ENCODE assay signal across 18 cellular contexts in genomic region chr5:131608597-131608996, GRCh38. TPM values are rescaled to one million over a fixed set of nuclear protein-coding genes. Genes with fewer than 3 reads are reported as not detected.
DNase-seq lines count a peak whose midpoint lies in the region; TF ChIP-seq lines count a peak whose summit lies in the region.
"Had no signal": no experiment of that assay in that cellular context is flagged by ENCODE, and none has a peak within 500 bp of the region (broad histone marks: within the 10 kb centered on the region; RNA-seq: fewer than 3 reads in every experiment).

No MANE protein-coding gene starts in this region.

- peaks cover 63% of the 10 kb centered on the region for H3K4me1 Mint-ChIP-seq in activated naive CD8-positive, alpha-beta T cell (ENCODE audit: low read depth)
- H3K4me1 Mint-ChIP-seq in activated naive CD8-positive, alpha-beta T cell treated with anti-CD3 and anti-CD28 coated beads for 36 hours = peaks cover 48% of the 10 kb centered on the region

- H3K9me3 ChIP-seq in Loucy (ENCODE audit: insufficient read depth, low read depth, low read length) (no peaks in the 10 kb centered on the region), stomach (no peaks in the 10 kb centered on the region), Karpas-422 (ENCODE audit: low read length) (no peaks in the 10 kb centered on the region)
- H3K9me3 ChIP-seq: BE2C had no signal

- no peak overlapping the region for H3K9ac ChIP-seq in Loucy (ENCODE audit: low read depth, low read length, poor library complexity, severe bottlenecking)
- H3K9ac ChIP-seq in Karpas-422 (ENCODE audit: low read length) = no peak overlapping the region

- H2AFZ ChIP-seq in Loucy (ENCODE audit: low read length) (no peak overlapping the region), Karpas-422 (ENCODE audit: low read length) (no peak overlapping the region)

- TF ChIP-seq EP300 in stomach (IDR thresholded peaks at IDR 0.05) = no peak

- no peak for TF ChIP-seq POLR2A in stomach (IDR thresholded peaks at IDR 0.05)

- TF ChIP-seq CTCF in Loucy (conservative IDR thresholded peaks at IDR 0.05; ENCODE audit: low read length) (no peak), coronary artery (IDR thresholded peaks at IDR 0.05) (no peak), stomach (IDR thresholded peaks at IDR 0.05) (no peak)

- H3K27me3 Mint-ChIP-seq in activated naive CD8-positive, alpha-beta T cell = no peaks in the 10 kb centered on the region
- H3K27me3 Mint-ChIP-seq in activated naive CD8-positive, alpha-beta T cell treated with anti-CD3 and anti-CD28 coated beads for 36 hours = no peaks in the 10 kb centered on the region

- H3K79me2 ChIP-seq in Loucy (ENCODE audit: insufficient read depth, low read length) (peaks cover 88% of the 10 kb centered on the region), Karpas-422 (ENCODE audit: low read length) (peaks cover 96% of the 10 kb centered on the region)

- H3K27ac ChIP-seq in coronary artery (peak overlapping the region; percentile 19 to 69), substantia nigra (ENCODE audit: low read depth, low read length, poor library complexity, severe bottlenecking) (peak overlapping the region; percentile 3), stomach (no peak overlapping the region), Karpas-422 (ENCODE audit: low read length) (no peak overlapping the region)

- H4K20me1 ChIP-seq in Loucy (ENCODE audit: insufficient read depth, low read length, poor library complexity, severe bottlenecking) (peaks cover 17% of the 10 kb centered on the region), Karpas-422 (ENCODE audit: insufficient read depth, low read depth, low read length) (peaks cover 20% of the 10 kb centered on the region)

- H3K36me3 ChIP-seq in Loucy (ENCODE audit: insufficient read depth, low read length) = no peaks in the 10 kb centered on the region
- no peaks in the 10 kb centered on the region for H3K36me3 ChIP-seq in stomach
- H3K36me3 ChIP-seq in Karpas-422 (ENCODE audit: insufficient read depth, low read length) = peaks cover 11% of the 10 kb centered on the region

- H3K36me3 Mint-ChIP-seq in activated naive CD8-positive, alpha-beta T cell = peaks cover 6% of the 10 kb centered on the region
- peaks cover 27% of the 10 kb centered on the region for H3K36me3 Mint-ChIP-seq in activated naive CD8-positive, alpha-beta T cell treated with anti-CD3 and anti-CD28 coated beads for 36 hours

- H3F3A ChIP-seq in Loucy (ENCODE audit: low read depth) = no peaks in the 10 kb centered on the region

- peak overlapping the region; percentile 39 for H3K4me3 Mint-ChIP-seq in activated naive CD8-positive, alpha-beta T cell
- no peak overlapping the region for H3K4me3 Mint-ChIP-seq in activated naive CD8-positive, alpha-beta T cell treated with anti-CD3 and anti-CD28 coated beads for 36 hours
- H3K4me3 Mint-ChIP-seq: activated T-cell treated with anti-CD3 and anti-CD28 coated beads, Interleukin-2, amount 50 U/mL, for 4 hours had no signal

- H3K9me3 Mint-ChIP-seq in activated naive CD8-positive, alpha-beta T cell (ENCODE audit: low read depth) = no peaks in the 10 kb centered on the region
- H3K9me3 Mint-ChIP-seq in activated naive CD8-positive, alpha-beta T cell treated with anti-CD3 and anti-CD28 coated beads for 36 hours = no peaks in the 10 kb centered on the region
- H3K9me3 Mint-ChIP-seq: activated T-cell treated with anti-CD3 and anti-CD28 coated beads, Interleukin-2, amount 50 U/mL, for 4 hours had no signal

- H3K4me1 ChIP-seq in Loucy (ENCODE audit: insufficient read depth, low read length, poor library complexity, severe bottlenecking) = peaks cover 16% of the 10 kb centered on the region
- H3K4me1 ChIP-seq in stomach = peaks cover 0 to 38% (median 14%) of the 10 kb centered on the region in 4 donors
- peaks cover 17% of the 10 kb centered on the region for H3K4me1 ChIP-seq in Karpas-422 (ENCODE audit: low read length)
- H3K4me1 ChIP-seq: BE2C had no signal

- H3K9me2 ChIP-seq in Loucy (replicated peaks; ENCODE audit: low read depth, low read length) (no peaks in the 10 kb centered on the region), Karpas-422 (replicated peaks; ENCODE audit: insufficient read depth, low read length) (no peaks in the 10 kb centered on the region)

- no peaks in the 10 kb centered on the region for H3K27me3 ChIP-seq in Loucy (ENCODE audit: insufficient read depth, low read length, poor library complexity, severe bottlenecking)
- no peaks in the 10 kb centered on the region for H3K27me3 ChIP-seq in stomach
- H3K27me3 ChIP-seq in Karpas-422 (ENCODE audit: low read length) = no peaks in the 10 kb centered on the region
- H3K27me3 ChIP-seq: BE2C had no signal

- DNase-seq in activated naive CD8-positive, alpha-beta T cell treated with anti-CD3 and anti-CD28 coated beads for 36 hours = no peak
- DNase-seq in coronary artery (ENCODE audit: low spot score) = no peak
- DNase-seq in substantia nigra (lab: John Stamatoyannopoulos, UW) = no peak
- no peak for DNase-seq in NCI-H82 treated with DMSO at 0.1 percent for 48 hours (lab: John Stamatoyannopoulos, UW; ENCODE audit: unreplicated experiment)
- DNase-seq in stomach = no peak
- DNase-seq in Karpas-422 = no peak
- DNase-seq: activated naive CD4-positive, alpha-beta T cell; activated T-cell treated with anti-CD3 and anti-CD28 coated beads, Interleukin-2, amount 50 U/mL, for 4 hours; anterior cingulate cortex; BE2C; kidney glomerular epithelial cell; NCI-H2081 treated with DMSO at 0.1 percent for 48 hours; NCI-H446; NCI-H82; PC-3; SHP77 had no signal

- intact Hi-C loops in stomach (cut with DNase I; ENCODE audit: low total_unique reads) = no loop called here

- H3K4me2 ChIP-seq in Loucy (ENCODE audit: low read depth, low read length, poor library complexity, severe bottlenecking) (peak overlapping the region; percentile 48), Karpas-422 (ENCODE audit: low read depth, low read length, poor library complexity, severe bottlenecking) (no peak overlapping the region)

- H3K27ac Mint-ChIP-seq in activated naive CD8-positive, alpha-beta T cell = peak overlapping the region; percentile 31
- no peak overlapping the region for H3K27ac Mint-ChIP-seq in activated naive CD8-positive, alpha-beta T cell treated with anti-CD3 and anti-CD28 coated beads for 36 hours

- H3K4me3 ChIP-seq in Loucy (ENCODE audit: low read length, poor library complexity, severe bottlenecking) (no peak overlapping the region), coronary artery (no peak overlapping the region), stomach (no peak overlapping the region), Karpas-422 (ENCODE audit: low read length) (no peak overlapping the region)

- WGBS in stomach, 5 donors = 77 to 89% (median 81%) methylated on average over 5 of the region's 5 CpGs

RNA-seq across cellular contexts. Expression of gene RAPGEF6, which starts 26.4 kb away (rescaled TPM):
- total RNA-seq in activated naive CD8-positive, alpha-beta T cell treated with anti-CD3 and anti-CD28 coated beads for 36 hours = 10 to 100 TPM; 25.7 to 26.0 TPM
- total RNA-seq in stomach = 10 to 100 TPM; 17.9 to 43.9 (median 24.2) TPM
- 1 to 10 TPM; 1.4 to 2.4 (median 1.7) TPM for polyA plus RNA-seq in stomach
- total RNA-seq in Karpas-422 (2014; rRNA removed; shearing (Covaris generic); ENCODE audit: low replicate concordance) = 46.8 and 50.7 TPM in 2 replicates

Comparison
In these comparisons a context has a peak if more than half of its experiments do, and no peak if none do; other contexts are left out.
1. H3K27ac ChIP-seq: peak in coronary artery (2 of 2) and substantia nigra (single experiment); none in stomach (0 of 5) and Karpas-422 (single experiment).